32 cellular contexts compared by ENCODE assay signal in genomic region chr9:135423725-135424124, GRCh38.
"Had no signal": no experiment of that assay in that cellular context is flagged by ENCODE, and none has a peak within 500 bp of the region (broad histone marks: within the 10 kb centered on the region; RNA-seq: fewer than 3 reads in every experiment).

No MANE protein-coding gene starts in this region.

- H3K27ac ChIP-seq: adrenal gland, ascending aorta, cardiac muscle cell, VCaP had no signal

- H3K27me3 ChIP-seq: adrenal gland, ascending aorta, cardiac muscle cell had no signal

- DNase-seq: activated B cell treated with CpG ODN at 0.5 μM for 24 hours; activated CD4-positive, alpha-beta memory T cell treated with anti-CD3 and anti-CD28 coated beads for 36 hours; activated CD4-positive, alpha-beta T cell treated with anti-CD3 and anti-CD28 coated beads for 4 hours; activated CD4-positive, alpha-beta T cell treated with anti-CD3 and anti-CD28 coated beads, Interleukin-2, amount 10 ng/mL, durations not matched to agents 24 days and 14 days; activated CD4-positive, alpha-beta T cell treated with anti-CD3 and anti-CD28 coated beads, Interleukin-2, amount 50 U/mL, for 1 hour; activated CD4-positive, alpha-beta T cell treated with anti-CD3 and anti-CD28 coated beads, Interleukin-2, amount 50 U/mL, for 4 hours; activated CD4-positive, CD25-positive, alpha-beta regulatory T cell treated with anti-CD3 and anti-CD28 coated beads, Interleukin-2, amount 50 U/mL, for 72 hours; activated CD8-positive, alpha-beta memory T cell treated with anti-CD3 and anti-CD28 coated beads, Interleukin-2, amount 50 U/mL, for 4 hours; activated CD8-positive, alpha-beta T cell treated with anti-CD3 and anti-CD28 coated beads for 36 hours; activated effector memory CD4-positive, alpha-beta T cell treated with anti-CD3 and anti-CD28 coated beads, Interleukin-2, amount 50 U/mL, for 16 hours; activated gamma-delta T cell treated with Interleukin-2 at 50 U/mL for 16 hours; activated naive CD4-positive, alpha-beta T cell; activated naive CD4-positive, alpha-beta T cell treated with anti-CD3 and anti-CD28 coated beads for 36 hours; activated naive CD4-positive, alpha-beta T cell treated with anti-CD3 and anti-CD28 coated beads, Interleukin-2, amount 50 U/mL, for 16 hours; activated naive CD8-positive, alpha-beta T cell treated with anti-CD3 and anti-CD28 coated beads for 36 hours; activated T-cell treated with anti-CD3 and anti-CD28 coated beads for 4 hours; activated T-cell treated with anti-CD3 and anti-CD28 coated beads, Interleukin-2, amount 50 U/mL, for 1 hour; activated T-cell treated with anti-CD3 and anti-CD28 coated beads, Interleukin-2, amount 50 U/mL, for 4 hours; activated T-cell treated with anti-CD3 and anti-CD28 coated beads, Interleukin-2, amount 50 U/mL, for 72 hours; adrenal gland; amniotic stem cell; central memory CD4-positive, alpha-beta T cell; T-helper 1 cell; T-helper 2 cell; T-helper 9 cell had no signal

- H3K4me3 ChIP-seq: adrenal gland, ascending aorta, cardiac muscle cell had no signal

- H3K4me1 ChIP-seq: adrenal gland, ascending aorta had no signal

- H3K36me3 ChIP-seq: adrenal gland, ascending aorta, cardiac muscle cell had no signal

- ATAC-seq: activated CD8-positive, alpha-beta T cell treated with anti-CD3 and anti-CD28 coated beads for 36 hours; activated naive CD4-positive, alpha-beta T cell treated with anti-CD3 and anti-CD28 coated beads, Interleukin-2, amount 50 U/mL, for 72 hours; activated T-cell treated with anti-CD3 and anti-CD28 coated beads, Interleukin-2, amount 50 U/mL, for 4 hours; activated T-cell treated with anti-CD3 and anti-CD28 coated beads, Interleukin-2, amount 50 U/mL, for 72 hours; activated T-helper 17 cell treated with anti-CD3 and anti-CD28 coated beads, Interleukin-2, amount 50 U/mL, for 72 hours had no signal

- H3K9me3 ChIP-seq: adrenal gland, ascending aorta had no signal

- FAIRE-seq: bronchial epithelial cell, TTC549 had no signal
